16 cellular contexts compared by ENCODE assay signal in genomic region chr1:113388017-113388620, GRCh38. TPM values are rescaled to one million over a fixed set of nuclear protein-coding genes. Genes with fewer than 3 reads are reported as not detected.
A peak's percentile ranks its signal among the peaks of the same experiment; 100 is the strongest.
DNase-seq lines count a peak whose midpoint lies in the region; ATAC-seq, FAIRE-seq and TF ChIP-seq lines count a peak whose summit lies in the region.
"Had no signal": no experiment of that assay in that cellular context is flagged by ENCODE, and none has a peak within 500 bp of the region (broad histone marks: within the 10 kb centered on the region; RNA-seq: fewer than 3 reads in every experiment).

No MANE protein-coding gene starts in this region.

- H3K9ac ChIP-seq in HUES6 (ENCODE audit: low read length): no peak overlapping the region

- peaks cover 0 to 6% of the 10 kb centered on the region in 2 donors for H3K27me3 Mint-ChIP-seq in CD8-positive, alpha-beta memory T cell
- H3K27me3 Mint-ChIP-seq in nephron (ENCODE audit: low read depth): no peaks in the 10 kb centered on the region
- H3K27me3 Mint-ChIP-seq: progenitor cell of endocrine pancreas had no signal

- no peak for DNase-seq in CD8-positive, alpha-beta memory T cell
- DNase-seq in breast epithelium (ENCODE audit: low spot score in 2 of 2): no peak
- no peak for DNase-seq in HTR-8/SVneo (ENCODE audit: insufficient read length, low spot score)
- no peak for DNase-seq in NCI-H2171 (lab: John Stamatoyannopoulos, UW)
- no peak for DNase-seq in HCEC 1CT
- DNase-seq: AML-193, DMS 273 treated with DMSO at 0.1 percent for 48 hours, NCI-H187 treated with DMSO at 0.1 percent for 48 hours, SW 1271 had no signal

- no peak overlapping the region for H3K27ac Mint-ChIP-seq in CD8-positive, alpha-beta memory T cell
- H3K27ac Mint-ChIP-seq in nephron: peak overlapping the region; percentile 2 to 87 (median 83)

- TF ChIP-seq CTCF in breast epithelium (IDR thresholded peaks at IDR 0.05) (no peak), nephron (IDR thresholded peaks at IDR 0.05; ENCODE audit: unreplicated experiment in 3 of 3) (no peak)

- ATAC-seq in HG03354 (IDR thresholded peaks at IDR 0.05; ENCODE audit: poor library complexity, severe bottlenecking, unreplicated experiment): no peak

- H3K27me3 ChIP-seq in CD8-positive, alpha-beta memory T cell (ENCODE audit: insufficient read depth, low read length, poor library complexity, severe bottlenecking): no peaks in the 10 kb centered on the region
- peaks cover 8% of the 10 kb centered on the region for H3K27me3 ChIP-seq in HUES6 (ENCODE audit: control insufficient read depth, insufficient read depth, low read length)
- H3K27me3 ChIP-seq in breast epithelium: no peaks in the 10 kb centered on the region
- H3K27me3 ChIP-seq: Peyer's patch had no signal

- intact Hi-C loops in breast epithelium (cut with DNase I; ENCODE audit: low total_unique reads): no loop called here

- H3K4me3 ChIP-seq in CD8-positive, alpha-beta memory T cell (ENCODE audit: low read length): no peak overlapping the region
- H3K4me3 ChIP-seq in HUES6 (ENCODE audit: low read depth, low read length) (0 out of 2 replicates have a peak overlapping the region, but pooled peaks have one; percentile 87), breast epithelium (peak overlapping the region in 2 of 3 donors; percentile 95)

- H3K36me3 ChIP-seq in CD8-positive, alpha-beta memory T cell (ENCODE audit: insufficient read depth, low read length): no peaks in the 10 kb centered on the region
- H3K36me3 ChIP-seq in HUES6 (ENCODE audit: control insufficient read depth, insufficient read depth, low read length) (no peaks in the 10 kb centered on the region), breast epithelium (no peaks in the 10 kb centered on the region)
- H3K36me3 ChIP-seq: Peyer's patch had no signal

- POLR2A ChIA-PET in CD8-positive, alpha-beta memory T cell (lab: Charles Lee): no interaction called here

- H3K4me1 ChIP-seq in CD8-positive, alpha-beta memory T cell (ENCODE audit: insufficient read depth, low read length): peaks cover 23% of the 10 kb centered on the region
- H3K4me1 ChIP-seq in HUES6 (ENCODE audit: control insufficient read depth, insufficient read depth, low read length) (peaks cover 13% of the 10 kb centered on the region), breast epithelium (no peaks in the 10 kb centered on the region)
- H3K4me1 ChIP-seq: Peyer's patch had no signal

- H3K27ac ChIP-seq in CD8-positive, alpha-beta memory T cell (ENCODE audit: low read depth, low read length): no peak overlapping the region
- no peak overlapping the region for H3K27ac ChIP-seq in HUES6 (ENCODE audit: low read depth, low read length)
- H3K27ac ChIP-seq in breast epithelium: peak overlapping the region in 1 of 2 donors; percentile 92
- H3K27ac ChIP-seq: WERI-Rb-1 had no signal

- peak overlapping the region in 4 of 7 donors; percentile 92 to 97 (median 93) for H3K4me3 Mint-ChIP-seq in CD8-positive, alpha-beta memory T cell
- peak overlapping the region; percentile 77 to 86 (median 83) for H3K4me3 Mint-ChIP-seq in nephron

- TF ChIP-seq POLR2A in breast epithelium (IDR thresholded peaks at IDR 0.05): no peak

- FAIRE-seq in HTR-8/SVneo (lab: Jason Lieb, UNC): no peak
- FAIRE-seq: GM18507 had no signal

- CTCF ChIA-PET in CD8-positive, alpha-beta memory T cell (lab: Charles Lee): no interaction called here

- H3K36me3 Mint-ChIP-seq in CD8-positive, alpha-beta memory T cell: peaks cover 0 to 5% (median 4%) of the 10 kb centered on the region in 3 donors
- no peaks in the 10 kb centered on the region for H3K36me3 Mint-ChIP-seq in nephron (ENCODE audit: low read depth)

- peaks cover 24 to 33% (median 26%) of the 10 kb centered on the region in 3 donors for H3K4me1 Mint-ChIP-seq in CD8-positive, alpha-beta memory T cell
- H3K4me1 Mint-ChIP-seq in nephron: peaks cover 27% of the 10 kb centered on the region

- H3K9me3 Mint-ChIP-seq in CD8-positive, alpha-beta memory T cell: peaks cover 0 to 4% (median 0%) of the 10 kb centered on the region in 5 donors
- H3K9me3 Mint-ChIP-seq in nephron: no peaks in the 10 kb centered on the region

- no peaks in the 10 kb centered on the region for H3K9me3 ChIP-seq in CD8-positive, alpha-beta memory T cell (ENCODE audit: low read length)
- H3K9me3 ChIP-seq in HUES6 (ENCODE audit: control insufficient read depth, insufficient read depth, low read depth, low read length): peaks cover 3% of the 10 kb centered on the region; the same call in 1 of the 2 replicates
- no peaks in the 10 kb centered on the region for H3K9me3 ChIP-seq in breast epithelium
- H3K9me3 ChIP-seq: Peyer's patch had no signal

RNA-seq across cellular contexts. Expression of gene MAGI3, which starts 2.2 kb away (rescaled TPM):
- total RNA-seq in CD8-positive, alpha-beta memory T cell: 1 to 10 TPM; 3.1 to 3.2 TPM
- polyA plus RNA-seq in CD8-positive, alpha-beta memory T cell: 1.8 TPM
- 10 to 100 TPM; 14.9 to 66.9 (median 33.4) TPM for total RNA-seq in breast epithelium

Comparison
In these comparisons a context has a peak if more than half of its experiments do, and no peak if none do; other contexts are left out.
1. H3K27ac Mint-ChIP-seq: peak in nephron (3 of 3); none in CD8-positive, alpha-beta memory T cell (0 of 8).